10 cellular contexts compared by ENCODE assay signal in genomic region chr1:23568608-23569383, GRCh38. TPM values are rescaled to one million over a fixed set of nuclear protein-coding genes. Genes with fewer than 3 reads are reported as not detected.
DNase-seq lines count a peak whose midpoint lies in the region; FAIRE-seq and TF ChIP-seq lines count a peak whose summit lies in the region.
"Had no signal": no experiment of that assay in that cellular context is flagged by ENCODE, and none has a peak within 500 bp of the region (broad histone marks: within the 10 kb centered on the region; RNA-seq: fewer than 3 reads in every experiment).

No MANE protein-coding gene starts in this region.

- FAIRE-seq in frontal cortex (lab: Jason Lieb, UNC), result no peak
- FAIRE-seq: GM18507 had no signal

- H3K4me1 Mint-ChIP-seq in endothelial cell (ENCODE audit: unreplicated experiment) (peaks cover 25% of the 10 kb centered on the region), nephron (peaks cover 52% of the 10 kb centered on the region)

- H3K27me3 Mint-ChIP-seq in endothelial cell (ENCODE audit: unreplicated experiment) (peaks cover 13% of the 10 kb centered on the region), nephron (ENCODE audit: low read depth) (peaks cover 5% of the 10 kb centered on the region)

- H3K36me3 Mint-ChIP-seq in endothelial cell (ENCODE audit: low read depth, unreplicated experiment) (no peaks in the 10 kb centered on the region), nephron (ENCODE audit: low read depth) (no peaks in the 10 kb centered on the region)

- H3K4me3 Mint-ChIP-seq in endothelial cell (ENCODE audit: unreplicated experiment) (peak overlapping the region; percentile 88), nephron (peak overlapping the region; percentile 86 to 94 (median 90))

- TF ChIP-seq CTCF in AG10803 (conservative IDR thresholded peaks at IDR 0.05; ENCODE audit: low read length) (no peak; the same call in 1 of the 2 replicates), endothelial cell (IDR thresholded peaks at IDR 0.05; ENCODE audit: unreplicated experiment) (no peak), nephron (IDR thresholded peaks at IDR 0.05; ENCODE audit: unreplicated experiment in 3 of 3) (no peak)

- H3K4me3 ChIP-seq in AG10803 (ENCODE audit: low read length), result peak overlapping the region; percentile 57

- H3K27ac Mint-ChIP-seq in endothelial cell (ENCODE audit: unreplicated experiment), result peak overlapping the region; percentile 98
- H3K27ac Mint-ChIP-seq in nephron, result peak overlapping the region; percentile 99

- DNase-seq in AG10803 (ENCODE audit: low read depth), result no peak
- DNase-seq in NCI-H69 (lab: John Stamatoyannopoulos, UW), result peak; percentile 56
- DNase-seq in endothelial cell (ENCODE audit: low spot score), result no peak
- no peak for DNase-seq in cerebellar cortex (ENCODE audit: low spot score)
- DNase-seq in hepatic stellate cell (ENCODE audit: low spot score), result no peak
- no peak for DNase-seq in NCI-H345 treated with DMSO at 0.1 percent for 48 hours (lab: John Stamatoyannopoulos, UW; ENCODE audit: unreplicated experiment)
- DNase-seq in frontal cortex (ENCODE audit: low spot score in 2 of 2), result no peak
- DNase-seq: NCI-H2107 had no signal

- H3K9me3 Mint-ChIP-seq in endothelial cell (ENCODE audit: unreplicated experiment), result no peaks in the 10 kb centered on the region
- H3K9me3 Mint-ChIP-seq in nephron, result no peaks in the 10 kb centered on the region

RNA-seq across cellular contexts. Expression of gene ID3, which starts 9.5 kb away (rescaled TPM):
- total RNA-seq in endothelial cell (ENCODE audit: unreplicated experiment) (240 TPM), frontal cortex (22.4 TPM)

RNA-seq across cellular contexts. Expression of gene E2F2, which starts 37.8 kb away (rescaled TPM):
- total RNA-seq in endothelial cell (ENCODE audit: unreplicated experiment), result 0.69 TPM
- total RNA-seq in frontal cortex, result 1.2 TPM

Comparison
In these comparisons a context has a peak if more than half of its experiments do, and no peak if none do; other contexts are left out.
1. RNA of gene ID3, which starts 9.5 kb away (total RNA-seq): 240 TPM in endothelial cell (single experiment); 22.4 TPM in frontal cortex (single experiment); every median in the first group is over 10 times any median in the second.